9 cellular contexts compared by ENCODE assay signal in the genomic region with DNA sequence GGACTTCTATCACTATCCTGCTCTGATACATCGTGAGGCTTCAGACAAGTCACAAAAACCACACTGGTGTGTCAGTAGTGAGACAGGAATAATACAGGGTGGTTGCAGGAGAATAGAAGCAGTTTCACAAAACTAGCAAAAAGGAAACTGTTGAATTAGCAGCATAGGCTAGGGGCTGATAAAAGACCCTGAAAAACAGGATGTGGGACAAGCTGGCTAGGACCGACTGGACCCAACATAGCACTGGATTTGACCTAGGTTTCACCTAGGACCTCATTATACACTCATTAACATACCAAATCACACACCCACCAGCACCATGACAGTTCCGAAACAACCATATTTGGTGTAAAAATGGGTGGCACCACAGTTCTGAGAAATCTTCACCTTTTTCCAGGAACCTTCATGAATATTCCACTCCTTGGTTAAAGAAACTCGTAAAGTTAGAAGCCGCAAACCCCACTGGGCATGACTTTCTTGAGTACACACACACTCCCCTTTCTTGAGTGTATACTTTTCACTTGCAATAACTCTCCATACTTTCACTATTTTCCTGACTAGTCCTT.
DNase-seq lines count a peak whose midpoint lies in the region; ATAC-seq and TF ChIP-seq lines count a peak whose summit lies in the region.
"Had no signal": no experiment of that assay in that cellular context is flagged by ENCODE, and none has a peak within 500 bp of the region (broad histone marks: within the 10 kb centered on the region; RNA-seq: fewer than 3 reads in every experiment).

No MANE protein-coding gene starts in this region.

- no peaks in the 10 kb centered on the region for H3K36me3 ChIP-seq in osteoblast (ENCODE audit: insufficient read depth, low read length)

- H3K27me3 ChIP-seq in osteoblast (ENCODE audit: insufficient read depth, low read length): no peaks in the 10 kb centered on the region

- no peak overlapping the region for H3K27ac ChIP-seq in osteoblast (ENCODE audit: low read depth, low read length)
- H3K27ac ChIP-seq: HL-60 had no signal

- CTCF ChIA-PET in activated CD4-positive, alpha-beta memory T cell treated with anti-CD3 and anti-CD28 coated beads, Interleukin-2, amount 10 ng/mL, durations not matched to agents 7 days and 5 days (lab: Charles Lee): no interaction called here

- H3K4me1 Mint-ChIP-seq in activated CD4-positive, alpha-beta memory T cell treated with anti-CD3 and anti-CD28 coated beads, Interleukin-2, amount 10 ng/mL, durations not matched to agents 7 days and 5 days: peaks cover 33% of the 10 kb centered on the region

- peak overlapping the region; percentile 65 for H3K27ac Mint-ChIP-seq in activated CD4-positive, alpha-beta memory T cell treated with anti-CD3 and anti-CD28 coated beads, Interleukin-2, amount 10 ng/mL, durations not matched to agents 7 days and 5 days

- TF ChIP-seq CTCF in osteoblast (IDR thresholded peaks at IDR 0.05; ENCODE audit: extremely low read depth, low read depth, low read length): no peak

- peak overlapping the region; percentile 30 for H3K4me3 Mint-ChIP-seq in activated CD4-positive, alpha-beta memory T cell treated with anti-CD3 and anti-CD28 coated beads, Interleukin-2, amount 10 ng/mL, durations not matched to agents 7 days and 5 days

- peak; percentile 67 for DNase-seq in activated CD4-positive, alpha-beta memory T cell treated with anti-CD3 and anti-CD28 coated beads, Interleukin-2, amount 10 ng/mL, durations not matched to agents 7 days and 5 days
- peak; percentile 13 to 27 for DNase-seq in stimulated activated CD4-positive, alpha-beta T cell treated with anti-CD3 and anti-CD28 coated beads, Interleukin-4, amount 100 ng/mL, for 48 hours (ENCODE audit: low read depth in 2 of 2)
- DNase-seq in osteoblast (ENCODE audit: insufficient read length, low spot score, missing footprints) (no peak), SKM-1 (lab: John Stamatoyannopoulos, UW; ENCODE audit: unreplicated experiment) (no peak), amniotic stem cell (lab: John Stamatoyannopoulos, UW) (no peak)

- ATAC-seq in GM19438 (IDR thresholded peaks at IDR 0.05; ENCODE audit: low read depth, unreplicated experiment) (peak; percentile 62), HG03103 (IDR thresholded peaks at IDR 0.05; ENCODE audit: low read depth, unreplicated experiment) (peak; percentile 56), esophagus mucosa (no peak)

- no peaks in the 10 kb centered on the region for H3K9me3 ChIP-seq in osteoblast (ENCODE audit: low read depth, low read length)

- H3K4me3 ChIP-seq in osteoblast (ENCODE audit: insufficient read depth, low read length): no peak overlapping the region

- H3K4me2 ChIP-seq in osteoblast (ENCODE audit: insufficient read depth, low read length): no peak overlapping the region

- H2AFZ ChIP-seq in osteoblast (ENCODE audit: low read length): no peak overlapping the region

- peaks cover 3% of the 10 kb centered on the region for H3K27me3 Mint-ChIP-seq in activated CD4-positive, alpha-beta memory T cell treated with anti-CD3 and anti-CD28 coated beads, Interleukin-2, amount 10 ng/mL, durations not matched to agents 7 days and 5 days

- POLR2A ChIA-PET in activated CD4-positive, alpha-beta memory T cell treated with anti-CD3 and anti-CD28 coated beads, Interleukin-2, amount 10 ng/mL, durations not matched to agents 7 days and 5 days (lab: Charles Lee): no interaction called here

- no peaks in the 10 kb centered on the region for H3K79me2 ChIP-seq in osteoblast (ENCODE audit: insufficient read depth, low read length)

- no peaks in the 10 kb centered on the region for H4K20me1 ChIP-seq in osteoblast (ENCODE audit: insufficient read depth, low read length)

- H3K36me3 Mint-ChIP-seq in activated CD4-positive, alpha-beta memory T cell treated with anti-CD3 and anti-CD28 coated beads, Interleukin-2, amount 10 ng/mL, durations not matched to agents 7 days and 5 days (ENCODE audit: low read depth): peaks cover 7% of the 10 kb centered on the region

- H3K9me3 Mint-ChIP-seq in activated CD4-positive, alpha-beta memory T cell treated with anti-CD3 and anti-CD28 coated beads, Interleukin-2, amount 10 ng/mL, durations not matched to agents 7 days and 5 days: peaks cover 3% of the 10 kb centered on the region

- peaks cover 7% of the 10 kb centered on the region for H3K4me1 ChIP-seq in osteoblast (ENCODE audit: insufficient read depth, low read length)

Comparison
In these comparisons a context has a peak if more than half of its experiments do, and no peak if none do; other contexts are left out.
1. DNase-seq: peak in activated CD4-positive, alpha-beta memory T cell treated with anti-CD3 and anti-CD28 coated beads, Interleukin-2, amount 10 ng/mL, durations not matched to agents 7 days and 5 days (single experiment) and stimulated activated CD4-positive, alpha-beta T cell treated with anti-CD3 and anti-CD28 coated beads, Interleukin-4, amount 100 ng/mL, for 48 hours (2 of 2); none in osteoblast (single experiment), SKM-1 (single experiment) and amniotic stem cell (single experiment).